8 cellular contexts compared by ENCODE assay signal in the genomic region with DNA sequence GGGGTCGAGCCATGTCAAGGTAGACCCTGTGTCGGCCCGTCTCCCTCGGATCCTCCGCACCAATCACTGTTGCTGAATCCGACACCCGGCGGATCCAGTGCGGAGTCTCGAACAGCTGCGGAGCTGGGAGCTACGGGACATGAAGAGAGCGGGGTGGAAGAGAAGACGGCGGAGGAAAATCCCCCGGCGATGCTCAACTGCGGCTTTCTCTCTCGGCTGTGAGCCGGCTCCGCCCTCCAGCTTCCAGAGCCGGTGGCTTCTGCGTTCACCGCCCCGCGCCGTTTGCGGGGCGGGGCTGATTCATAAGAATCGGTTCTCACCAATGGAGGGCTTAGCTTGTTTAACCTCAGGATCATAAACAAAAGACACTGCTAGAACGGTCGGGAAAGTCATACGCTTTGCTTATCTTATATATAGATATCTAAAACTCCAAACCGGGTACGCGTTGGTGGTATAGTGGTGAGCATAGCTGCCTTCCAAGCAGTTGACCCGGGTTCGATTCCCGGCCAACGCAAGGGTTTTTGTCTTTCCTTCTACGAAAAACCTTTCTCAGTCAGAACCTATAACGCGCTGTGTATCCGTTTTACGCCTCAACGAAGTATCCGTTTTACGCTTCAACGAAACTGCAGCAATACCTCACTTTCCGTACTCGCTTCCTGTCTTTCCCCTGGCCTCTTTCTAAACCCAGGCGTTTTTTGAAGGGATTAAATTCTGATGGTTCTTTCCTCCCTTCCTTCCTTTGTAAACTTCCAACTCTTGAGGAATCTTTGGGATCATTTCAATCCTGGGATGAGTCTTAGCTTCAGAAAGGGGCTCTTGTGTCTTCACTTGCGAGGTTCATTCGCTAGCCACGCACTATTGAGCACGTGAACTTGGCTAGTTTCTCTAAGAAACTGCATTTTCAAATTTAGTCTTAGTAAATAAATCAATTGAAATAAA. TPM values are rescaled to one million over a fixed set of nuclear protein-coding genes. Genes with fewer than 3 reads are reported as not detected.
A peak's percentile ranks its signal among the peaks of the same experiment; 100 is the strongest.
DNase-seq lines count a peak whose midpoint lies in the region; ATAC-seq, FAIRE-seq and TF ChIP-seq lines count a peak whose summit lies in the region.
"Not testable (repeated sequence)": the region's sequence is repeated elsewhere in the genome, so short reads cannot be mapped to it uniquely, and the experiment has no call there.

No MANE protein-coding gene starts in this region.

- TF ChIP-seq CTCF in OCI-LY1 (IDR thresholded peaks at IDR 0.05; ENCODE audit: low read length); endothelial cell of umbilical vein (IDR thresholded peaks at IDR 0.05; ENCODE audit: extremely low read depth in 1 of 2, insufficient read depth in 1 of 2, low read depth in 1 of 2, low read length in 2 of 2); mesothelial cell of epicardium (IDR thresholded peaks at IDR 0.05; ENCODE audit: unreplicated experiment): not testable (repeated sequence)

- not testable (repeated sequence) for H3K27me3 ChIP-seq in OCI-LY1 (ENCODE audit: insufficient read depth, low read length); endothelial cell of umbilical vein (ENCODE audit: control insufficient read depth in 2 of 2, insufficient read depth in 2 of 2, low read length in 2 of 2)

- H3K9me3 Mint-ChIP-seq in mesothelial cell of epicardium, result not testable (repeated sequence)

- H3K4me3 ChIP-seq in OCI-LY1 (ENCODE audit: low read depth, low read length, poor library complexity, severe bottlenecking) (peak overlapping the region; percentile 76), endothelial cell of umbilical vein (replicated peaks in 1 of 3; ENCODE audit: insufficient read depth in 1 of 3, low read depth in 1 of 3, low read length in 3 of 3) (peak overlapping the region; percentile 36 to 63 (median 41))

- peak overlapping the region; percentile 95 for H3K27ac Mint-ChIP-seq in mesothelial cell of epicardium

- H3K4me2 ChIP-seq in OCI-LY1 (ENCODE audit: low read length) (peak overlapping the region; percentile 67), endothelial cell of umbilical vein (ENCODE audit: insufficient read depth, low read length) (peak overlapping the region; percentile 92)

- CTCF ChIA-PET in endothelial cell of umbilical vein (lab: Charles Lee), result interaction anchor here (1.0 to 1.9 kb wide), 4 partner anchors 9 to 210 kb away, joined by 3 to 7 read pairs (median 3); no protein-coding TSS in a partner anchor

- POLR2A ChIA-PET in endothelial cell of umbilical vein (lab: Charles Lee), result interaction anchor here (0.9 kb wide), 1 partner anchor 209 kb away, joined by 5 read pairs; no protein-coding TSS in a partner anchor

- BruUV-seq in endothelial cell of umbilical vein (replicated peaks; lab: Mats Ljungman, UMichigan), result TSS peak; percentile 86

- H3K9me3 ChIP-seq in OCI-LY1 (ENCODE audit: low read length); endothelial cell of umbilical vein (replicated peaks; ENCODE audit: control insufficient read depth, insufficient read depth, low read length): not testable (repeated sequence)

- not testable (repeated sequence) for H3K9me2 ChIP-seq in OCI-LY1 (ENCODE audit: low read depth, low read length)

- peak; percentile 52 for ATAC-seq in GM21528 (IDR thresholded peaks at IDR 0.05; ENCODE audit: low FRiP score, unreplicated experiment)

- H3K9ac ChIP-seq in OCI-LY1 (ENCODE audit: low read length) (peak overlapping the region; percentile 62; the same call in 1 of the 2 replicates), endothelial cell of umbilical vein (replicated peaks; ENCODE audit: extremely low read depth, insufficient read depth, low read length) (peak overlapping the region; percentile 54)

- H3K27me3 Mint-ChIP-seq in mesothelial cell of epicardium (ENCODE audit: low read depth), result peaks cover 56% of the 10 kb centered on the region

- H3F3A ChIP-seq in OCI-LY1 (ENCODE audit: insufficient read depth, low read length), result not testable (repeated sequence)

- DNase-seq in COR-L47 (lab: John Stamatoyannopoulos, UW) (peak; percentile 79), HuH-7 (ENCODE audit: low spot score) (peak; percentile 66), activated T-cell treated with anti-CD3 and anti-CD28 coated beads for 1 hour (ENCODE audit: low read depth) (peak; percentile 91), endothelial cell of umbilical vein (ENCODE audit: low read depth, low spot score) (peak; percentile 97), mesothelial cell of epicardium (ENCODE audit: low spot score in 2 of 2, unreplicated experiment in 2 of 2) (peak; percentile 63 to 85)
- DNase-seq in stimulated activated CD8-positive, alpha-beta memory T cell treated with anti-CD3 and anti-CD28 coated beads, Interleukin-15, amount 100 ng/mL, for 1 hour (ENCODE audit: low read depth), result peak; percentile 92

- H3K9me1 ChIP-seq in endothelial cell of umbilical vein (replicated peaks; ENCODE audit: control insufficient read depth, extremely low read depth, insufficient read depth, low read length), result not testable (repeated sequence)

- FAIRE-seq in endothelial cell of umbilical vein (lab: Jason Lieb, UNC), result peak; percentile 98

- intact Hi-C loops in endothelial cell of umbilical vein (cut with micrococcal nuclease), result loop anchor here (1.0 to 5.0 kb wide), 4 partner anchors 9 to 196 kb away; no protein-coding TSS in a partner anchor

- H2AFZ ChIP-seq in OCI-LY1 (ENCODE audit: low read length), result not testable (repeated sequence)
- peak overlapping the region; percentile 58 for H2AFZ ChIP-seq in endothelial cell of umbilical vein (ENCODE audit: low read depth, low read length)

- peaks cover 14% of the 10 kb centered on the region for H3K4me1 Mint-ChIP-seq in mesothelial cell of epicardium

- H3K4me1 ChIP-seq in OCI-LY1 (ENCODE audit: insufficient read depth, low read length, severe bottlenecking), result not testable (repeated sequence)
- peaks cover 12% of the 10 kb centered on the region for H3K4me1 ChIP-seq in endothelial cell of umbilical vein (ENCODE audit: control insufficient read depth, extremely low read depth, insufficient read depth, low read length)

- H3K36me3 ChIP-seq in OCI-LY1 (ENCODE audit: insufficient read depth, low read length); endothelial cell of umbilical vein (ENCODE audit: control insufficient read depth in 2 of 2, extremely low read depth in 1 of 2, insufficient read depth in 2 of 2, low read length in 2 of 2): not testable (repeated sequence)

- H3K79me2 ChIP-seq in OCI-LY1 (ENCODE audit: insufficient read depth, low read length); endothelial cell of umbilical vein (ENCODE audit: control insufficient read depth, insufficient read depth, low read length): not testable (repeated sequence)

- TF ChIP-seq POLR2A in endothelial cell of umbilical vein (IDR thresholded peaks at IDR 0.05; ENCODE audit: low read depth, low read length), result not testable (repeated sequence)

- not testable (repeated sequence) for H3K36me3 Mint-ChIP-seq in mesothelial cell of epicardium

- dilution Hi-C loops in endothelial cell of umbilical vein (cut with MboI; ENCODE audit: extremely low pct_ligation_motif_present, low sequenced_read_pairs), result not testable (repeated sequence)

- peak overlapping the region; percentile 95 for H3K4me3 Mint-ChIP-seq in mesothelial cell of epicardium

- not testable (repeated sequence) for H4K20me1 ChIP-seq in OCI-LY1 (ENCODE audit: insufficient read depth, low read length); endothelial cell of umbilical vein (replicated peaks; ENCODE audit: control insufficient read depth, extremely low read depth, insufficient read depth, low read length)

- not testable (repeated sequence) for H3K27ac ChIP-seq in OCI-LY1 (ENCODE audit: low read depth, low read length, poor library complexity, severe bottlenecking)
- H3K27ac ChIP-seq in endothelial cell of umbilical vein (ENCODE audit: insufficient read depth, low read depth, low read length), result peak overlapping the region; percentile 68

TF ChIP-seq in endothelial cell of umbilical vein, 7 proteins besides CTCF, POLR2A, EP300 and RAD21:
- TF ChIP-seq GATA2 (IDR thresholded peaks at IDR 0.05; ENCODE audit: insufficient read depth, insufficient read length, low read depth, low read length), result peak; percentile 34

RNA-seq across cellular contexts. Expression of a gene that starts 6.6 kb away (rescaled TPM):
- total RNA-seq in endothelial cell of umbilical vein (0.13 TPM in 1 of 2 replicates, not detected in the other), mesothelial cell of epicardium (0.13 to 0.38 TPM (median 0.25 TPM) in 3 replicates)
- 0.03 and 0.10 TPM in 2 replicates for polyA plus RNA-seq in endothelial cell of umbilical vein
- 0.04 and 0.13 TPM in 2 replicates for polyA plus RNA-seq in endothelial cell of umbilical vein (2011; cell fraction: cytosol; rRNA removed)
- polyA plus RNA-seq in endothelial cell of umbilical vein (2011; cell fraction: nucleus; rRNA removed), result 0.07 and 0.08 TPM in 2 replicates
- polyA plus RNA-seq in endothelial cell of umbilical vein (2012), result 0.07 TPM in 1 of 2 replicates, not detected in the other
- polyA minus RNA-seq in endothelial cell of umbilical vein, result 0.13 and 0.51 TPM in 2 replicates
- not detected for polyA minus RNA-seq in endothelial cell of umbilical vein (2011; cell fraction: cytosol; rRNA and poly(A)+ RNA removed)
- 0.19 TPM in 1 of 2 replicates, not detected in the other for polyA minus RNA-seq in endothelial cell of umbilical vein (2011; cell fraction: nucleus; rRNA and poly(A)+ RNA removed)

RNA-seq across cellular contexts. Expression of a gene that starts 18.7 kb away (rescaled TPM):
- total RNA-seq in endothelial cell of umbilical vein (not detected in 2 replicates), mesothelial cell of epicardium (not detected in 3 replicates)
- polyA plus RNA-seq in endothelial cell of umbilical vein, result not detected in 2 replicates
- not detected in 2 replicates for polyA plus RNA-seq in endothelial cell of umbilical vein (2011; cell fraction: cytosol; rRNA removed)
- polyA plus RNA-seq in endothelial cell of umbilical vein (2011; cell fraction: nucleus; rRNA removed), result not detected in 2 replicates
- polyA plus RNA-seq in endothelial cell of umbilical vein (2012), result not detected in 2 replicates
- polyA minus RNA-seq in endothelial cell of umbilical vein, result not detected in 2 replicates
- polyA minus RNA-seq in endothelial cell of umbilical vein (2011; cell fraction: cytosol; rRNA and poly(A)+ RNA removed), result not detected
- polyA minus RNA-seq in endothelial cell of umbilical vein (2011; cell fraction: nucleus; rRNA and poly(A)+ RNA removed), result not detected in 2 replicates

RNA-seq across cellular contexts. Expression of a gene that starts 25.7 kb away (rescaled TPM):
- total RNA-seq in endothelial cell of umbilical vein (not detected in 2 replicates), mesothelial cell of epicardium (0.51 to 0.81 TPM (median 0.62 TPM) in 3 replicates)
- polyA plus RNA-seq in endothelial cell of umbilical vein, result not detected in 2 replicates
- not detected in 2 replicates for polyA plus RNA-seq in endothelial cell of umbilical vein (2011; cell fraction: cytosol; rRNA removed)
- polyA plus RNA-seq in endothelial cell of umbilical vein (2011; cell fraction: nucleus; rRNA removed), result not detected in 2 replicates
- 0.20 and 0.24 TPM in 2 replicates for polyA plus RNA-seq in endothelial cell of umbilical vein (2012)
- polyA minus RNA-seq in endothelial cell of umbilical vein, result 2.8 and 3.0 TPM in 2 replicates
- not detected for polyA minus RNA-seq in endothelial cell of umbilical vein (2011; cell fraction: cytosol; rRNA and poly(A)+ RNA removed)
- polyA minus RNA-seq in endothelial cell of umbilical vein (2011; cell fraction: nucleus; rRNA and poly(A)+ RNA removed), result not detected in 2 replicates
